Comparison of ENCODE assay signal across 8 cellular contexts in the genomic region with DNA sequence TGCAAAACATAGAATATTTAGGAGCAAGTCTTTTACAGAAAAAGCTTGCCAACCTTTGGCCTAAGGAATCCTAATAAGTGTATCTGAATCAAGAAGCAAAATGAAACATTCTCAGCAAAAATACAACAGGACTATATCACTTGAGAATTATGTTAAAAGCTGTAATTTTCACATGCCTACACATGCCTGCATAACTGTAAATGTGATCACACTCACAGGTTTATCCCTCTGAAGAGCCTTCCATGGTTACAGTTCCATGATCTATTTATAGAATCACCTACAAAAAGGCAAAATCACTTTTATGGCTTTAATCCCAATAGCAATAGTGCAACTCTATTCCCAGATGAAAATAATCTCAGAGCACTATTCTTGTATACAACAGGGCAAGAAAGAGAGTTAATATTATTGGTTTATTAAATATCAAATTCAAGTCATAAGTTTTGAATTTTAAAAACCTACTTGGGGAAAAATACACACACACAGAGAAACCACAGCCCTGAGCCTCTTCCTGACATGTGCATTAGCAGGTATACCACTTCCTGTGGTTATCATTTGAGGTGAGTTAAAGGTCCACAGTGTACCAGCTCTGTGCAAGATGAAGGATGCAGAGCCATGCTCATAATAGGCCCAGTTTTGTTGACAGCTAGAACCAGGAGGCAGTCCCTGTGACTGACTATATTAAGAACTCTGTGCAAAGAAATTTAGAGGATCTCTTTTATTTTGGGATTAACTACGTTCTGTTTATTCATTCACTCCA.
A peak's percentile ranks its signal among the peaks of the same experiment; 100 is the strongest.
DNase-seq lines count a peak whose midpoint lies in the region; ATAC-seq, FAIRE-seq and TF ChIP-seq lines count a peak whose summit lies in the region.

No MANE protein-coding gene starts in this region.

- no peak for TF ChIP-seq POLR2A in breast epithelium (IDR thresholded peaks at IDR 0.05)
- no peak for TF ChIP-seq POLR2A in sigmoid colon (IDR thresholded peaks at IDR 0.05)
- no peak for TF ChIP-seq POLR2A in lower leg skin (IDR thresholded peaks at IDR 0.05)

- H3K36me3 ChIP-seq in breast epithelium (no peaks in the 10 kb centered on the region), sigmoid colon (no peaks in the 10 kb centered on the region)

- DNase-seq in MCF 10A (ENCODE audit: unreplicated experiment), result no peak
- DNase-seq in breast epithelium (ENCODE audit: low spot score in 2 of 2), result no peak
- peak; percentile 32 for DNase-seq in activated T-helper 1 cell treated with Interleukin-2 at 50 U/mL for 16 hours (ENCODE audit: low read depth)
- DNase-seq in sigmoid colon, result no peak
- no peak for DNase-seq in DMS53 treated with DMSO at 0.1 percent for 48 hours (lab: John Stamatoyannopoulos, UW; ENCODE audit: unreplicated experiment)
- no peak for DNase-seq in HTR-8/SVneo (ENCODE audit: insufficient read length, low spot score)
- no peak for DNase-seq in lower leg skin (ENCODE audit: low spot score in 2 of 2)

- H3K27ac ChIP-seq in breast epithelium (no peak overlapping the region), sigmoid colon (peak overlapping the region; percentile 54 to 75 (median 64))

- H3K9me3 Mint-ChIP-seq in MCF 10A (ENCODE audit: unreplicated experiment), result no peaks in the 10 kb centered on the region

- H3K4me1 ChIP-seq in breast epithelium (no peaks in the 10 kb centered on the region), sigmoid colon (peaks cover 0 to 57% (median 47%) of the 10 kb centered on the region in 4 donors)

- no peak for FAIRE-seq in HTR-8/SVneo (lab: Jason Lieb, UNC)

- H3K4me3 Mint-ChIP-seq in MCF 10A (ENCODE audit: unreplicated experiment), result no peak overlapping the region

- peaks cover 50% of the 10 kb centered on the region for H3K4me1 Mint-ChIP-seq in MCF 10A (ENCODE audit: insufficient read depth, unreplicated experiment)

- H3K9me3 ChIP-seq in breast epithelium (no peaks in the 10 kb centered on the region), sigmoid colon (no peaks in the 10 kb centered on the region)

- intact Hi-C loops in MCF 10A (cut with micrococcal nuclease), result no loop called here
- intact Hi-C loops in breast epithelium (cut with DNase I; ENCODE audit: low total_unique reads), result no loop called here
- intact Hi-C loops in sigmoid colon (cut with DNase I), result no loop called here
- intact Hi-C loops in lower leg skin (cut with DNase I; ENCODE audit: low total_unique reads), result no loop called here

- WGBS in sigmoid colon, 2 donors, result 31 to 75% methylated on average over 1 of the region's 1 CpG
- WGBS in lower leg skin, 2 donors, result 55 to 58% methylated on average over 1 of the region's 1 CpG

- peak; percentile 95 for ATAC-seq in HG03520 (IDR thresholded peaks at IDR 0.05; ENCODE audit: unreplicated experiment)

- H3K27me3 Mint-ChIP-seq in MCF 10A (ENCODE audit: insufficient read depth, unreplicated experiment), result no peaks in the 10 kb centered on the region

- CTCF ChIA-PET in MCF 10A (lab: Yijun Ruan, JAX), result interaction anchor here (0.7 kb wide), 1 partner anchor 172 kb away, joined by 5 read pairs; no protein-coding TSS in a partner anchor

- no peaks in the 10 kb centered on the region for H3K27me3 ChIP-seq in breast epithelium
- no peaks in the 10 kb centered on the region for H3K27me3 ChIP-seq in sigmoid colon

- BruUV-seq in MCF 10A (replicated peaks; lab: Mats Ljungman, UMichigan), result no TSS peak

- H3K4me3 ChIP-seq in breast epithelium, result no peak overlapping the region
- H3K4me3 ChIP-seq in sigmoid colon, result no peak overlapping the region
- H3K4me3 ChIP-seq in lower leg skin (ENCODE audit: low read depth, poor library complexity, severe bottlenecking), result no peak overlapping the region

- no peak for TF ChIP-seq EP300 in sigmoid colon (IDR thresholded peaks at IDR 0.05)

- TF ChIP-seq CTCF in MCF 10A (IDR thresholded peaks at IDR 0.05; ENCODE audit: unreplicated experiment) (no peak), breast epithelium (IDR thresholded peaks at IDR 0.05) (no peak), sigmoid colon (IDR thresholded peaks at IDR 0.05) (no peak), lower leg skin (IDR thresholded peaks at IDR 0.05) (no peak)

- POLR2A ChIA-PET in MCF 10A (lab: Yijun Ruan, JAX), result interaction anchor here (1.0 to 2.6 kb wide), 2 partner anchors 8 to 12 kb away, joined by 3 to 9 read pairs; no protein-coding TSS in a partner anchor

- H3K36me3 Mint-ChIP-seq in MCF 10A (ENCODE audit: insufficient read depth, unreplicated experiment), result no peaks in the 10 kb centered on the region

- H3K27ac Mint-ChIP-seq in MCF 10A (ENCODE audit: low read depth, unreplicated experiment), result peak overlapping the region; percentile 75

Comparison
In these comparisons a context has a peak if more than half of its experiments do, and no peak if none do; other contexts are left out.
1. H3K27ac ChIP-seq: peak in sigmoid colon (4 of 4); none in breast epithelium (0 of 2).